ENCODE assay signal across 1 cellular context in genomic region chr12:89454080-89454848, GRCh38.
TF ChIP-seq lines count a peak whose summit lies in the region.

No MANE protein-coding gene starts in this region.

TF ChIP-seq in endothelial cell of umbilical vein, 7 proteins besides CTCF, POLR2A, EP300 and RAD21:
- TF ChIP-seq FOS (IDR thresholded peaks at IDR 0.05; ENCODE audit: borderline replicate concordance, insufficient read depth, low read length) (no peak), GATA2 (IDR thresholded peaks at IDR 0.05; ENCODE audit: insufficient read depth, insufficient read length, low read depth, low read length) (peak; percentile 61)
